Comparison of ENCODE assay signal across 8 cellular contexts in the genomic region with DNA sequence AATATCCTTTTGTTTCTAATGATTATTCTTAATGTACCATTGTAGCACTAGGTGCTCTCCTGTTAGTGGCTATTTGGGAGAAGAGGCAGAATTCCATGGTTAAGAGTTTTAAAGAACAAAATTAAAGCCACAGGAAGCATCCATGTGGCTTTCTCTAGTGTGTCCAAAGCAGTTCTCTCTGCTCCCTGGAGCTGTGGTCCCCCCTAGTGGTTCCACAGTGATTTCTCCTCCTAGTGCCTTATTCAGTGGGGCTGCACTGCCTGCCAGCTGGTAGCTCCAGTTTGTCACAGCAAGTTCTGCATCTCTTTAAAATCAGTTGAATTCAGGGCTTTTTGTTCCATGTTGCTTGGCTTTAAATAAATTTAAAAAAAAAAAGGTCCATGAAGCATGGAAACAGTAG. TPM values are rescaled to one million over a fixed set of nuclear protein-coding genes. Genes with fewer than 3 reads are reported as not detected.
DNase-seq lines count a peak whose midpoint lies in the region; ATAC-seq and TF ChIP-seq lines count a peak whose summit lies in the region.

No MANE protein-coding gene starts in this region.

- no peaks in the 10 kb centered on the region for H3K36me3 ChIP-seq in mesendoderm (ENCODE audit: control insufficient read depth, insufficient read depth, low read length)

- no peak overlapping the region for H3K23ac ChIP-seq in mesendoderm (ENCODE audit: low read length)

- H2BK5ac ChIP-seq in mesendoderm (ENCODE audit: low read length), result no peak overlapping the region

- DNase-seq in AG20443 (ENCODE audit: low spot score) (peak; percentile 91), GM20000 (ENCODE audit: low spot score) (peak; percentile 19), RPMI8226 (peak; percentile 70), epidermal melanocyte (ENCODE audit: insufficient read length, low spot score) (peak; percentile 75), mesendoderm (peak; percentile 65), DMS79 treated with DMSO at 0.1 percent for 48 hours (lab: John Stamatoyannopoulos, UW) (no peak)
- DNase-seq in activated CD8-positive, alpha-beta memory T cell treated with anti-CD3 and anti-CD28 coated beads, Interleukin-2, amount 10 ng/mL, durations not matched to agents 7 days and 5 days, result no peak
- no peak for DNase-seq in activated CD4-positive, alpha-beta T cell treated with anti-CD3 and anti-CD28 coated beads, Interleukin-2, amount 10 ng/mL, durations not matched to agents 24 days and 14 days

- H3K9ac ChIP-seq in mesendoderm (ENCODE audit: low read length), result no peak overlapping the region

- H4K8ac ChIP-seq in mesendoderm (ENCODE audit: low read depth, low read length), result no peak overlapping the region

- H3K4me1 ChIP-seq in mesendoderm (ENCODE audit: control insufficient read depth, low read depth, low read length), result no peaks in the 10 kb centered on the region

- H3K9me3 Mint-ChIP-seq in activated CD8-positive, alpha-beta memory T cell treated with anti-CD3 and anti-CD28 coated beads, Interleukin-2, amount 10 ng/mL, durations not matched to agents 7 days and 5 days (ENCODE audit: low read depth), result no peaks in the 10 kb centered on the region
- H3K9me3 Mint-ChIP-seq in activated CD4-positive, alpha-beta T cell treated with anti-CD3 and anti-CD28 coated beads, Interleukin-2, amount 10 ng/mL, durations not matched to agents 24 days and 14 days, result no peaks in the 10 kb centered on the region

- H4K5ac ChIP-seq in mesendoderm (ENCODE audit: low read length), result no peak overlapping the region

- intact Hi-C loops in activated CD4-positive, alpha-beta T cell treated with anti-CD3 and anti-CD28 coated beads, Interleukin-2, amount 10 ng/mL, durations not matched to agents 24 days and 14 days (cut with micrococcal nuclease), result no loop called here

- peak; percentile 19 for TF ChIP-seq CTCF in GM20000 (IDR thresholded peaks at IDR 0.05; ENCODE audit: extremely low read depth, missing control alignments)

- no peak overlapping the region for H3K4me3 ChIP-seq in mesendoderm (ENCODE audit: low read length)

- no peak overlapping the region for H3K27ac Mint-ChIP-seq in activated CD8-positive, alpha-beta memory T cell treated with anti-CD3 and anti-CD28 coated beads, Interleukin-2, amount 10 ng/mL, durations not matched to agents 7 days and 5 days
- H3K27ac Mint-ChIP-seq in activated CD4-positive, alpha-beta T cell treated with anti-CD3 and anti-CD28 coated beads, Interleukin-2, amount 10 ng/mL, durations not matched to agents 24 days and 14 days, result no peak overlapping the region

- CTCF ChIA-PET in activated CD8-positive, alpha-beta memory T cell treated with anti-CD3 and anti-CD28 coated beads, Interleukin-2, amount 10 ng/mL, durations not matched to agents 7 days and 5 days (lab: Charles Lee), result no interaction called here

- H3K27me3 Mint-ChIP-seq in activated CD8-positive, alpha-beta memory T cell treated with anti-CD3 and anti-CD28 coated beads, Interleukin-2, amount 10 ng/mL, durations not matched to agents 7 days and 5 days, result peaks cover 55% of the 10 kb centered on the region
- peaks cover 60% of the 10 kb centered on the region for H3K27me3 Mint-ChIP-seq in activated CD4-positive, alpha-beta T cell treated with anti-CD3 and anti-CD28 coated beads, Interleukin-2, amount 10 ng/mL, durations not matched to agents 24 days and 14 days

- H3K79me1 ChIP-seq in mesendoderm (ENCODE audit: low read length), result no peaks in the 10 kb centered on the region

- no peak overlapping the region for H3K18ac ChIP-seq in mesendoderm (ENCODE audit: low read length)

- H3K4me2 ChIP-seq in mesendoderm (ENCODE audit: low read length), result no peak overlapping the region

- H3K4me3 Mint-ChIP-seq in activated CD8-positive, alpha-beta memory T cell treated with anti-CD3 and anti-CD28 coated beads, Interleukin-2, amount 10 ng/mL, durations not matched to agents 7 days and 5 days, result no peak overlapping the region
- no peak overlapping the region for H3K4me3 Mint-ChIP-seq in activated CD4-positive, alpha-beta T cell treated with anti-CD3 and anti-CD28 coated beads, Interleukin-2, amount 10 ng/mL, durations not matched to agents 24 days and 14 days

- no peak overlapping the region for H2BK120ac ChIP-seq in mesendoderm (ENCODE audit: low read depth, low read length)

- ATAC-seq in activated CD8-positive, alpha-beta memory T cell treated with anti-CD3 and anti-CD28 coated beads, Interleukin-2, amount 10 ng/mL, durations not matched to agents 7 days and 5 days, result no peak

- H2AK5ac ChIP-seq in mesendoderm (ENCODE audit: low read length), result no peak overlapping the region

- no peak overlapping the region for H3K56ac ChIP-seq in mesendoderm (ENCODE audit: low read length)

- no peaks in the 10 kb centered on the region for H3K36me3 Mint-ChIP-seq in activated CD8-positive, alpha-beta memory T cell treated with anti-CD3 and anti-CD28 coated beads, Interleukin-2, amount 10 ng/mL, durations not matched to agents 7 days and 5 days
- H3K36me3 Mint-ChIP-seq in activated CD4-positive, alpha-beta T cell treated with anti-CD3 and anti-CD28 coated beads, Interleukin-2, amount 10 ng/mL, durations not matched to agents 24 days and 14 days (ENCODE audit: low read depth), result no peaks in the 10 kb centered on the region

- H3K27me3 ChIP-seq in mesendoderm (ENCODE audit: insufficient read depth, low read length, poor library complexity), result no peaks in the 10 kb centered on the region

- no peak overlapping the region for H2BK15ac ChIP-seq in mesendoderm (replicated peaks; ENCODE audit: low read depth)

- no peak overlapping the region for H3K4ac ChIP-seq in mesendoderm (ENCODE audit: low read depth, low read length)

- H3K79me2 ChIP-seq in mesendoderm (ENCODE audit: control insufficient read depth, insufficient read depth, low read length), result no peaks in the 10 kb centered on the region

- no peaks in the 10 kb centered on the region for H3K4me1 Mint-ChIP-seq in activated CD8-positive, alpha-beta memory T cell treated with anti-CD3 and anti-CD28 coated beads, Interleukin-2, amount 10 ng/mL, durations not matched to agents 7 days and 5 days
- H3K4me1 Mint-ChIP-seq in activated CD4-positive, alpha-beta T cell treated with anti-CD3 and anti-CD28 coated beads, Interleukin-2, amount 10 ng/mL, durations not matched to agents 24 days and 14 days, result no peaks in the 10 kb centered on the region

- H3K27ac ChIP-seq in mesendoderm (ENCODE audit: low read depth, low read length), result no peak overlapping the region

RNA-seq across cellular contexts. Expression of a gene that starts 39.6 kb away (rescaled TPM):
- polyA plus RNA-seq in mesendoderm (2013, experiment 1 of 2), result 55.1 TPM
- polyA plus RNA-seq in mesendoderm (2013, experiment 2 of 2), result 55.9 TPM
- 10 to 100 TPM; 34.8 to 41.4 TPM for total RNA-seq in activated CD8-positive, alpha-beta memory T cell treated with anti-CD3 and anti-CD28 coated beads, Interleukin-2, amount 10 ng/mL, durations not matched to agents 7 days and 5 days
- total RNA-seq in activated CD4-positive, alpha-beta T cell treated with anti-CD3 and anti-CD28 coated beads, Interleukin-2, amount 10 ng/mL, durations not matched to agents 24 days and 14 days, result 64.0 and 71.6 TPM in 2 replicates

Comparison
In these comparisons a context has a peak if more than half of its experiments do, and no peak if none do; other contexts are left out.
1. DNase-seq: peak in AG20443 (single experiment), GM20000 (single experiment), RPMI8226 (single experiment), epidermal melanocyte (single experiment) and mesendoderm (single experiment); none in DMS79 treated with DMSO at 0.1 percent for 48 hours (single experiment), activated CD8-positive, alpha-beta memory T cell treated with anti-CD3 and anti-CD28 coated beads, Interleukin-2, amount 10 ng/mL, durations not matched to agents 7 days and 5 days (single experiment) and activated CD4-positive, alpha-beta T cell treated with anti-CD3 and anti-CD28 coated beads, Interleukin-2, amount 10 ng/mL, durations not matched to agents 24 days and 14 days (single experiment).